In the genomic region with DNA sequence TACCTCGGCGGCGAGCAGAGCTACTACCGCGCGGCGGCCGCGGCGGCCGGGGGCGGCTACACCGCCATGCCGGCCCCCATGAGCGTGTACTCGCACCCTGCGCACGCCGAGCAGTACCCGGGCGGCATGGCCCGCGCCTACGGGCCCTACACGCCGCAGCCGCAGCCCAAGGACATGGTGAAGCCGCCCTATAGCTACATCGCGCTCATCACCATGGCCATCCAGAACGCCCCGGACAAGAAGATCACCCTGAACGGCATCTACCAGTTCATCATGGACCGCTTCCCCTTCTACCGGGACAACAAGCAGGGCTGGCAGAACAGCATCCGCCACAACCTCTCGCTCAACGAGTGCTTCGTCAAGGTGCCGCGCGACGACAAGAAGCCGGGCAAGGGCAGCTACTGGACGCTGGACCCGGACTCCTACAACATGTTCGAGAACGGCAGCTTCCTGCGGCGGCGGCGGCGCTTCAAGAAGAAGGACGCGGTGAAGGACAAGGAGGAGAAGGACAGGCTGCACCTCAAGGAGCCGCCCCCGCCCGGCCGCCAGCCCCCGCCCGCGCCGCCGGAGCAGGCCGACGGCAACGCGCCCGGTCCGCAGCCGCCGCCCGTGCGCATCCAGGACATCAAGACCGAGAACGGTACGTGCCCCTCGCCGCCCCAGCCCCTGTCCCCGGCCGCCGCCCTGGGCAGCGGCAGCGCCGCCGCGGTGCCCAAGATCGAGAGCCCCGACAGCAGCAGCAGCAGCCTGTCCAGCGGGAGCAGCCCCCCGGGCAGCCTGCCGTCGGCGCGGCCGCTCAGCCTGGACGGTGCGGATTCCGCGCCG, we compare ENCODE assay signal across 8 cellular contexts. TPM values are rescaled to one million over a fixed set of nuclear protein-coding genes. Genes with fewer than 3 reads are reported as not detected.
DNase-seq lines count a peak whose midpoint lies in the region; ATAC-seq and TF ChIP-seq lines count a peak whose summit lies in the region.

No MANE protein-coding gene starts in this region.

- H3K9me3 ChIP-seq in endodermal cell (ENCODE audit: control insufficient read depth, low read length) = no peaks in the 10 kb centered on the region

- H3K4me3 Mint-ChIP-seq in endodermal cell = peak overlapping the region; percentile 73
- peak overlapping the region; percentile 93 for H3K4me3 Mint-ChIP-seq in nephron progenitor cell

- H3K4me3 ChIP-seq in H7 (ENCODE audit: insufficient read depth, low read depth, low read length) (peak overlapping the region; percentile 39), endodermal cell (ENCODE audit: low read length) (peak overlapping the region; percentile 82)

- H3K4me1 ChIP-seq in endodermal cell (ENCODE audit: control insufficient read depth, insufficient read depth, low read length) = no peaks in the 10 kb centered on the region

- TF ChIP-seq CTCF in endodermal cell (conservative IDR thresholded peaks at IDR 0.05) (no peak), nephron progenitor cell (IDR thresholded peaks at IDR 0.05) (no peak)

- H3K27me3 Mint-ChIP-seq in endodermal cell (ENCODE audit: insufficient read depth) (peaks cover 65% of the 10 kb centered on the region), nephron progenitor cell (ENCODE audit: low read depth, poor library complexity) (peaks cover 55% of the 10 kb centered on the region)

- H3K36me3 Mint-ChIP-seq in endodermal cell (ENCODE audit: low read depth) = no peaks in the 10 kb centered on the region
- peaks cover 14% of the 10 kb centered on the region for H3K36me3 Mint-ChIP-seq in nephron progenitor cell (ENCODE audit: low read depth)

- DNase-seq in Daoy (ENCODE audit: low read depth) (peak; percentile 73), H7 (no peak), RPMI7951 (ENCODE audit: low read depth) (peak; percentile 53), endodermal cell (peak; percentile 79), nephron progenitor cell (peak; percentile 40)
- no peak for DNase-seq in stimulated activated CD4-positive, alpha-beta T cell treated with anti-CD3 and anti-CD28 coated beads, Interleukin-2, amount 100 ng/mL, for 48 hours

- H3K27ac ChIP-seq in endodermal cell (ENCODE audit: low read depth, low read length) = no peak overlapping the region

- 1% methylated on average over 39 to 101 of the region's 101 CpGs for WGBS in endodermal cell (ENCODE audit: insufficient coverage in 1 of 2, insufficient read length in 1 of 2), 2 experiments

- H3K27me3 ChIP-seq in H7 (ENCODE audit: control insufficient read depth, insufficient read depth, low read length) (peaks cover 89% of the 10 kb centered on the region), endodermal cell (ENCODE audit: control insufficient read depth, insufficient read depth, low read length, poor library complexity, severe bottlenecking) (peaks cover 68% of the 10 kb centered on the region)

- H3K36me3 ChIP-seq in H7 (replicated peaks; ENCODE audit: control insufficient read depth, insufficient read depth, low read length) = no peaks in the 10 kb centered on the region
- no peaks in the 10 kb centered on the region for H3K36me3 ChIP-seq in endodermal cell (ENCODE audit: control insufficient read depth, insufficient read depth, low read length)

- no peak for ATAC-seq in HG02970 (IDR thresholded peaks at IDR 0.05; ENCODE audit: low FRiP score, unreplicated experiment)
- ATAC-seq in GM18907 (IDR thresholded peaks at IDR 0.05; ENCODE audit: unreplicated experiment) = no peak

- H3K4me1 Mint-ChIP-seq in endodermal cell = peaks cover 30% of the 10 kb centered on the region
- H3K4me1 Mint-ChIP-seq in nephron progenitor cell = peaks cover 51% of the 10 kb centered on the region

- H3K9me3 Mint-ChIP-seq in endodermal cell = no peaks in the 10 kb centered on the region
- H3K9me3 Mint-ChIP-seq in nephron progenitor cell = no peaks in the 10 kb centered on the region

- H3K27ac Mint-ChIP-seq in endodermal cell (peak overlapping the region; percentile 66), nephron progenitor cell (peak overlapping the region; percentile 97)

- H3K9ac ChIP-seq in endodermal cell (ENCODE audit: extremely low read depth, low read length, poor library complexity, severe bottlenecking) = peak overlapping the region; percentile 11

RNA-seq across cellular contexts. Expression of a gene that starts 1.0 kb away (rescaled TPM):
- total RNA-seq in Daoy (2014; rRNA removed; shearing (Covaris generic)) = 5.9 and 7.0 TPM in 2 replicates
- total RNA-seq in H7 (2014; rRNA removed; shearing (Covaris generic)) = 3.7 and 6.8 TPM in 2 replicates
- 1.7 and 2.0 TPM in 2 replicates for total RNA-seq in RPMI7951 (2014; rRNA removed; shearing (Covaris generic))
- total RNA-seq in endodermal cell = 10 to 100 TPM in 1 of 2 donors, 1 to 10 TPM in 1; 7.1 to 10.1 TPM
- 2.5 TPM for polyA plus RNA-seq in endodermal cell (2013, experiment 1 of 2)
- 2.4 TPM for polyA plus RNA-seq in endodermal cell (2013, experiment 2 of 2)

Comparison
In these comparisons a context has a peak if more than half of its experiments do, and no peak if none do; other contexts are left out.
1. DNase-seq: peak in Daoy (single experiment), RPMI7951 (single experiment), endodermal cell (single experiment) and nephron progenitor cell (single experiment); none in H7 (single experiment) and stimulated activated CD4-positive, alpha-beta T cell treated with anti-CD3 and anti-CD28 coated beads, Interleukin-2, amount 100 ng/mL, for 48 hours (0 of 2).